8 cellular contexts compared by ENCODE assay signal in the genomic region with DNA sequence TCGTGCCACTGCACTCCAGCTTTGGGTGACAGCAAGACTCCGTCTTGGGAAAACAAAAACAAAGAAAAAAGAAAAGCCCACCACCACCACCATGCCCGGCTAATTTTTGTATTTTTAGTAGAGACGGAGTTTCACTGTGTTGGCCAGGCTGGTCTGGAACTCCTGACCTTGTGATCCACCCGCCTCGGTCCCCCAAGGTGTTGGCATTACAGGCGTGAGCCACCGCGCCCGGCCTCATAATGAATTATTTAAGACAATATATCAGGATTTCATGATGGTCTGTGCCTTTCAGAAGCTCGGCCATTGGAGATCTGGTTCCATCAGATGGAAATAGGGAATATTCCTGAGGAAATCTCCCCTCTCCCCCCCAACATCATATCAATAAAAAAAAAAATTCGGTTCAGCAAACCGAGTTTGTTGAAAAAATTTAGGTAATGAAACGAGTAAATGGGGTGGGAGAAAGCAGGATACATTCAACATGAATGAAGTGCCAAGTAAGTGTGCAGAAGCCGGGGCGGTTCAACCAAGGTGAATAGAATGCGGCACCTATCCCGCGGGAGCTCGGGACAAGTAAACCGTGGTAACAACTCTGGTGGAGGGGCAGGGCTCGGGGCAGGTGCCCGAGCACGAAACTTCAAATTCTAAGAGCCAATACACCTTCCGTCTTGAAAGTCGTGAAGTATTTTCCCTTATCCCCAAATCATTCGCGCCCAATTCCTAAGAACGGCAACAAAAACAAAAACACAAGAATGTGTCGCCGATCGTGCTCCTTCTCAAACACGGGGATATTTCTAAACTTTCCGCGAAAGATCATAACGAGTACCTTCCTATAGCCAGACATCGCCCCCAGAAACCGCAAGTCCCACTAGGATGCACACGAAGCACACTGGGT. TPM values are rescaled to one million over a fixed set of nuclear protein-coding genes. Genes with fewer than 3 reads are reported as not detected.
DNase-seq lines count a peak whose midpoint lies in the region; ATAC-seq and TF ChIP-seq lines count a peak whose summit lies in the region.

No MANE protein-coding gene starts in this region.

- no peaks in the 10 kb centered on the region for H4K20me1 ChIP-seq in SU-DHL-6 (ENCODE audit: low read depth, low read length)

- H2BK5ac ChIP-seq in trophoblast cell (ENCODE audit: low read depth, low read length, poor library complexity) = no peak overlapping the region

- H3K18ac ChIP-seq in trophoblast cell (ENCODE audit: low read length) = no peak overlapping the region

- DNase-seq in DMS 273 (lab: John Stamatoyannopoulos, UW; ENCODE audit: unreplicated experiment) (peak; percentile 69), DMS 273 treated with DMSO at 0.1 percent for 48 hours (lab: John Stamatoyannopoulos, UW) (no peak), esophagus squamous epithelium (lab: John Stamatoyannopoulos, UW) (no peak), trophoblast cell (peak in 1 of 2 donors; percentile 34), pons (ENCODE audit: low spot score) (no peak), cerebellum (ENCODE audit: low spot score) (no peak)

- no peak overlapping the region for H2BK120ac ChIP-seq in trophoblast cell (ENCODE audit: insufficient read depth, low read length, poor library complexity)

- peak overlapping the region; percentile 51 for H3K9ac ChIP-seq in SU-DHL-6 (ENCODE audit: low read length)
- peak overlapping the region; percentile 52 for H3K9ac ChIP-seq in trophoblast cell (ENCODE audit: low read length)

- peaks cover 2% of the 10 kb centered on the region for H3K79me1 ChIP-seq in trophoblast cell (ENCODE audit: low read length)

- H3K4me3 ChIP-seq in SU-DHL-6 (ENCODE audit: insufficient read depth, low read length, poor library complexity, severe bottlenecking) (peak overlapping the region; percentile 82), esophagus squamous epithelium (peak overlapping the region; percentile 65 to 74 (median 66)), trophoblast cell (ENCODE audit: low read depth, low read length) (peak overlapping the region; percentile 74)

- H3K9me2 ChIP-seq in SU-DHL-6 (replicated peaks; ENCODE audit: insufficient read depth, low read length) = no peaks in the 10 kb centered on the region

- peak overlapping the region; percentile 57 for H3K4me2 ChIP-seq in SU-DHL-6 (ENCODE audit: low read depth, low read length, poor library complexity, severe bottlenecking)
- peak overlapping the region; percentile 68 for H3K4me2 ChIP-seq in trophoblast cell (ENCODE audit: low read length)

- ATAC-seq in HG02623 (IDR thresholded peaks at IDR 0.05; ENCODE audit: unreplicated experiment) = no peak

- WGBS in esophagus squamous epithelium, 2 donors = 14 to 17% methylated on average over 27 to 39 of the region's 39 CpGs
- WGBS in trophoblast cell (ENCODE audit: extremely low coverage, insufficient coverage, insufficient read length) = no CpG with 5 or more reads among the region's 39 CpGs

- no peak overlapping the region for H2BK12ac ChIP-seq in trophoblast cell (ENCODE audit: low read length)

- TF ChIP-seq CTCF in SU-DHL-6 (IDR thresholded peaks at IDR 0.05; ENCODE audit: insufficient read depth, low read length, poor library complexity, severe bottlenecking) (no peak), esophagus squamous epithelium (IDR thresholded peaks at IDR 0.05) (no peak)

- H3K36me3 ChIP-seq in SU-DHL-6 (ENCODE audit: low read length) (no peaks in the 10 kb centered on the region), esophagus squamous epithelium (no peaks in the 10 kb centered on the region), trophoblast cell (ENCODE audit: control insufficient read depth in 1 of 2, insufficient read depth in 2 of 2, low read length in 2 of 2) (peaks cover 0 to under 1% of the 10 kb centered on the region in 2 experiments)

- H3F3A ChIP-seq in SU-DHL-6 (ENCODE audit: insufficient read depth) = no peaks in the 10 kb centered on the region

- no peak for TF ChIP-seq POLR2A in esophagus squamous epithelium (IDR thresholded peaks at IDR 0.05)

- H2AK5ac ChIP-seq in trophoblast cell (ENCODE audit: low read length) = no peak overlapping the region

- H3K4ac ChIP-seq in trophoblast cell (ENCODE audit: low read depth, low read length) = no peak overlapping the region

- H3K79me2 ChIP-seq in SU-DHL-6 (ENCODE audit: insufficient read depth, low read length) (peaks cover 38% of the 10 kb centered on the region), trophoblast cell (ENCODE audit: control insufficient read depth, insufficient read depth, low read length, poor library complexity) (peaks cover 2% of the 10 kb centered on the region)

- H3K9me3 ChIP-seq in SU-DHL-6 (ENCODE audit: insufficient read depth, low read length) = no peaks in the 10 kb centered on the region
- no peaks in the 10 kb centered on the region for H3K9me3 ChIP-seq in esophagus squamous epithelium
- H3K9me3 ChIP-seq in trophoblast cell (ENCODE audit: insufficient read depth, low read depth, low read length) = no peaks in the 10 kb centered on the region

- H3K14ac ChIP-seq in trophoblast cell (ENCODE audit: low read length) = peak overlapping the region; percentile 66

- H3K27ac ChIP-seq in SU-DHL-6 (ENCODE audit: low read depth, low read length) = no peak overlapping the region
- H3K27ac ChIP-seq in esophagus squamous epithelium = peak overlapping the region; percentile 46 to 91 (median 76)
- no peak overlapping the region for H3K27ac ChIP-seq in trophoblast cell (ENCODE audit: low read depth, low read length)

- H4K12ac ChIP-seq in trophoblast cell (ENCODE audit: low read depth, low read length) = no peak overlapping the region

- peak overlapping the region; percentile 65 for H4K8ac ChIP-seq in trophoblast cell (ENCODE audit: low read depth, low read length)

- no peak overlapping the region for H4K91ac ChIP-seq in trophoblast cell (ENCODE audit: low read depth, low read length)

- H3K27me3 ChIP-seq in SU-DHL-6 (ENCODE audit: low read length) (no peaks in the 10 kb centered on the region), esophagus squamous epithelium (no peaks in the 10 kb centered on the region), trophoblast cell (ENCODE audit: insufficient read depth, low read length) (no peaks in the 10 kb centered on the region)

- intact Hi-C loops in esophagus squamous epithelium (cut with DNase I) = loop anchor here (10.0 kb wide), 1 partner anchor 61 kb away; no protein-coding TSS in a partner anchor

- H3K4me1 ChIP-seq in esophagus squamous epithelium (peaks cover 3 to 28% (median 12%) of the 10 kb centered on the region in 3 donors), trophoblast cell (ENCODE audit: control insufficient read depth in 1 of 2, insufficient read depth in 2 of 2, low read length in 2 of 2) (no peaks in the 10 kb centered on the region)

- no peak overlapping the region for H3K23ac ChIP-seq in trophoblast cell (ENCODE audit: low read length)

- H2AFZ ChIP-seq in SU-DHL-6 (ENCODE audit: low read depth, low read length, severe bottlenecking) (peak overlapping the region; percentile 62), trophoblast cell (ENCODE audit: insufficient read depth, low read length, poor library complexity) (peak overlapping the region; percentile 78)

RNA-seq across cellular contexts. Expression of gene TXLNG, which starts 0.8 kb away (rescaled TPM):
- total RNA-seq in esophagus squamous epithelium (10 to 100 TPM in 2 of 4 donors, 1 to 10 TPM in 2; 6.4 to 14.9 (median 10.9) TPM), cerebellum (10.3 TPM)
- polyA plus RNA-seq in trophoblast cell (2013) = 14.4 and 14.6 TPM in 2 replicates

Comparison
In these comparisons a context has a peak if more than half of its experiments do, and no peak if none do; other contexts are left out.
1. H3K27ac ChIP-seq: peak in esophagus squamous epithelium (4 of 4); none in SU-DHL-6 (single experiment) and trophoblast cell (single experiment).
2. Peak in every context shown above with its lines, with median percentiles within 50 percentile points of each other: H3K4me3 ChIP-seq.